In genomic region chr2:9178110-9178904, GRCh38 we compare ENCODE assay signal across 9 cellular contexts. TPM values are rescaled to one million over a fixed set of nuclear protein-coding genes. Genes with fewer than 3 reads are reported as not detected.
DNase-seq lines count a peak whose midpoint lies in the region; ATAC-seq, FAIRE-seq and TF ChIP-seq lines count a peak whose summit lies in the region.
"Had no signal": no experiment of that assay in that cellular context is flagged by ENCODE, and none has a peak within 500 bp of the region (broad histone marks: within the 10 kb centered on the region; RNA-seq: fewer than 3 reads in every experiment).

No MANE protein-coding gene starts in this region.

- H3K4me1 Mint-ChIP-seq in astrocyte (ENCODE audit: low read depth, unreplicated experiment), result peaks cover 29% of the 10 kb centered on the region
- H3K4me1 Mint-ChIP-seq: central memory CD8-positive, alpha-beta T cell had no signal

- H3K27ac Mint-ChIP-seq in astrocyte (ENCODE audit: unreplicated experiment), result peak overlapping the region; percentile 38

- TF ChIP-seq CTCF in astrocyte (IDR thresholded peaks at IDR 0.05; ENCODE audit: insufficient read depth, low read depth, low read length), result no peak

- ATAC-seq in HG02798 (IDR thresholded peaks at IDR 0.05; ENCODE audit: poor library complexity, unreplicated experiment), result peak; percentile 53
- no peak for ATAC-seq in GM18519 (IDR thresholded peaks at IDR 0.05; ENCODE audit: low FRiP score, unreplicated experiment)

- H4K20me1 ChIP-seq in astrocyte (ENCODE audit: insufficient read depth, low read length), result no peaks in the 10 kb centered on the region

- H3K9me3 Mint-ChIP-seq in astrocyte (ENCODE audit: unreplicated experiment), result peaks cover 5% of the 10 kb centered on the region
- H3K9me3 Mint-ChIP-seq: central memory CD8-positive, alpha-beta T cell had no signal

- H2AK5ac ChIP-seq in mesendoderm (ENCODE audit: low read length), result no peak overlapping the region

- no peak overlapping the region for H2BK5ac ChIP-seq in mesendoderm (ENCODE audit: low read length)

- DNase-seq in ACHN (peak; percentile 25), astrocyte (ENCODE audit: low read depth) (peak; percentile 44), mesendoderm (peak; percentile 94), hepatic stellate cell (ENCODE audit: low spot score) (no peak), NCI-H2227 treated with DMSO at 0.1 percent for 48 hours (lab: John Stamatoyannopoulos, UW) (no peak), activated gamma-delta T cell treated with Interleukin-2 at 50 U/mL for 16 hours (no peak)

- in situ Hi-C loops in ACHN (cut with HindIII; ENCODE audit: low pct_ligation_motif_present, low pct_unique_long_range_greater_than_20kb, low sequenced_read_pairs), result no loop called here

- no peak overlapping the region for H2AFZ ChIP-seq in astrocyte (ENCODE audit: low read depth, low read length)

- H4K5ac ChIP-seq in mesendoderm (ENCODE audit: low read length), result no peak overlapping the region

- H3K9ac ChIP-seq in astrocyte (ENCODE audit: low read length) (peak overlapping the region; percentile 68), mesendoderm (ENCODE audit: low read length) (no peak overlapping the region)

- H3K79me2 ChIP-seq in astrocyte (ENCODE audit: insufficient read depth, low read length) (no peaks in the 10 kb centered on the region), mesendoderm (ENCODE audit: control insufficient read depth, insufficient read depth, low read length) (no peaks in the 10 kb centered on the region)

- H2BK15ac ChIP-seq in mesendoderm (replicated peaks; ENCODE audit: low read depth), result no peak overlapping the region

- H3K23ac ChIP-seq in mesendoderm (ENCODE audit: low read length), result no peak overlapping the region

- no peak overlapping the region for H3K4me3 Mint-ChIP-seq in astrocyte (ENCODE audit: unreplicated experiment)
- H3K4me3 Mint-ChIP-seq: central memory CD8-positive, alpha-beta T cell had no signal

- H3K36me3 ChIP-seq in astrocyte (ENCODE audit: insufficient read depth, low read length), result no peaks in the 10 kb centered on the region
- H3K36me3 ChIP-seq in mesendoderm (ENCODE audit: control insufficient read depth, insufficient read depth, low read length), result no peaks in the 10 kb centered on the region

- no peaks in the 10 kb centered on the region for H3K27me3 Mint-ChIP-seq in astrocyte (ENCODE audit: low read depth, unreplicated experiment)

- no peaks in the 10 kb centered on the region for H3K9me3 ChIP-seq in astrocyte (ENCODE audit: insufficient read depth, low read depth, low read length)

- peak overlapping the region; percentile 72 for H3K4me2 ChIP-seq in astrocyte (ENCODE audit: low read length)
- no peak overlapping the region for H3K4me2 ChIP-seq in mesendoderm (ENCODE audit: low read length)

- WGBS in mesendoderm (ENCODE audit: extremely low coverage, insufficient coverage, low lambda C conversion rate), result no CpG with 5 or more reads among the region's 2 CpGs

- H3K36me3 Mint-ChIP-seq in astrocyte (ENCODE audit: low read depth, unreplicated experiment), result no peaks in the 10 kb centered on the region

- no peak overlapping the region for H3K18ac ChIP-seq in mesendoderm (ENCODE audit: low read length)

- FAIRE-seq in astrocyte (lab: Jason Lieb, UNC), result no peak

- no peak overlapping the region for H4K8ac ChIP-seq in mesendoderm (ENCODE audit: low read depth, low read length)

- H3K79me1 ChIP-seq in mesendoderm (ENCODE audit: low read length), result no peaks in the 10 kb centered on the region

- H3K27me3 ChIP-seq in astrocyte (ENCODE audit: insufficient read depth, low read length), result no peaks in the 10 kb centered on the region
- no peaks in the 10 kb centered on the region for H3K27me3 ChIP-seq in mesendoderm (ENCODE audit: insufficient read depth, low read length, poor library complexity)

- peak overlapping the region; percentile 94 for H3K27ac ChIP-seq in astrocyte (ENCODE audit: low read depth, low read length)
- H3K27ac ChIP-seq in mesendoderm (ENCODE audit: low read depth, low read length), result no peak overlapping the region

- H3K4me3 ChIP-seq in astrocyte (ENCODE audit: insufficient read depth, low read depth, low read length) (no peak overlapping the region), mesendoderm (ENCODE audit: low read length) (no peak overlapping the region)

- H3K4ac ChIP-seq in mesendoderm (ENCODE audit: low read depth, low read length), result no peak overlapping the region

- H3K4me1 ChIP-seq in astrocyte (ENCODE audit: insufficient read depth, low read length) (peaks cover 38% of the 10 kb centered on the region), mesendoderm (ENCODE audit: control insufficient read depth, low read depth, low read length) (peaks cover 11% of the 10 kb centered on the region)

- no peak overlapping the region for H2BK120ac ChIP-seq in mesendoderm (ENCODE audit: low read depth, low read length)

- H3K56ac ChIP-seq in mesendoderm (ENCODE audit: low read length), result no peak overlapping the region

RNA-seq across cellular contexts. Expression of gene ASAP2, which starts 28.3 kb away (rescaled TPM):
- total RNA-seq in astrocyte, result 47.2 and 62.6 TPM in 2 replicates
- polyA plus RNA-seq in mesendoderm (2013, experiment 1 of 2), result 3.8 TPM
- polyA plus RNA-seq in mesendoderm (2013, experiment 2 of 2), result 4.6 TPM

Comparison
In these comparisons a context has a peak if more than half of its experiments do, and no peak if none do; other contexts are left out.
1. DNase-seq: peak in ACHN (single experiment), astrocyte (single experiment) and mesendoderm (single experiment); none in hepatic stellate cell (single experiment), NCI-H2227 treated with DMSO at 0.1 percent for 48 hours (single experiment) and activated gamma-delta T cell treated with Interleukin-2 at 50 U/mL for 16 hours (single experiment).